Comparison of ENCODE assay signal across 7 cellular contexts in genomic region chr14:105193916-105194782, GRCh38. TPM values are rescaled to one million over a fixed set of nuclear protein-coding genes. Genes with fewer than 3 reads are reported as not detected.
DNase-seq lines count a peak whose midpoint lies in the region; ATAC-seq, FAIRE-seq and TF ChIP-seq lines count a peak whose summit lies in the region.

No MANE protein-coding gene starts in this region.

- intact Hi-C loops in psoas muscle (cut with DNase I) = no loop called here

- no peaks in the 10 kb centered on the region for H3K9me3 Mint-ChIP-seq in activated naive CD4-positive, alpha-beta T cell treated with anti-CD3 and anti-CD28 coated beads, Interleukin-2, amount 10 ng/mL, durations not matched to agents 7 days and 5 days
- no peaks in the 10 kb centered on the region for H3K9me3 Mint-ChIP-seq in HFFc6

- H3K27ac ChIP-seq in psoas muscle = peak overlapping the region; percentile 41

- H3K4me1 Mint-ChIP-seq in activated naive CD4-positive, alpha-beta T cell treated with anti-CD3 and anti-CD28 coated beads, Interleukin-2, amount 10 ng/mL, durations not matched to agents 7 days and 5 days = peaks cover 33% of the 10 kb centered on the region
- H3K4me1 Mint-ChIP-seq in HFFc6 (ENCODE audit: low read depth) = peaks cover 18% of the 10 kb centered on the region; the same call in 1 of the 2 replicates

- H3K27ac Mint-ChIP-seq in activated naive CD4-positive, alpha-beta T cell treated with anti-CD3 and anti-CD28 coated beads, Interleukin-2, amount 10 ng/mL, durations not matched to agents 7 days and 5 days = no peak overlapping the region
- no peak overlapping the region for H3K27ac Mint-ChIP-seq in HFFc6

- no peaks in the 10 kb centered on the region for H3K36me3 ChIP-seq in psoas muscle (ENCODE audit: insufficient read depth in 1 of 2, low read depth in 1 of 2)

- no peak for TF ChIP-seq CTCF in psoas muscle (IDR thresholded peaks at IDR 0.05)
- TF ChIP-seq CTCF in HFFc6 (IDR thresholded peaks at IDR 0.05) = no peak

- WGBS in psoas muscle, 3 donors = 45 to 51% (median 47%) methylated on average over 17 of the region's 17 CpGs

- peaks cover 0 to 29% (median 15%) of the 10 kb centered on the region in 3 donors for H3K27me3 ChIP-seq in psoas muscle (ENCODE audit: insufficient read depth in 3 of 3, low read length in 2 of 3)

- CTCF ChIA-PET in activated naive CD4-positive, alpha-beta T cell treated with anti-CD3 and anti-CD28 coated beads, Interleukin-2, amount 10 ng/mL, durations not matched to agents 7 days and 5 days (lab: Charles Lee) = interaction anchor here (0.9 to 1.5 kb wide), 3 partner anchors 9 to 104 kb away, joined by 3 to 4 read pairs (median 4); no protein-coding TSS in a partner anchor

- H3K4me3 ChIP-seq in psoas muscle = no peak overlapping the region

- no peak for ATAC-seq in psoas muscle

- no peak for TF ChIP-seq POLR2A in GM12892 (IDR thresholded peaks at IDR 0.05; ENCODE audit: low read depth, low read length)

- H3K27me3 Mint-ChIP-seq in activated naive CD4-positive, alpha-beta T cell treated with anti-CD3 and anti-CD28 coated beads, Interleukin-2, amount 10 ng/mL, durations not matched to agents 7 days and 5 days = peaks cover 82% of the 10 kb centered on the region
- H3K27me3 Mint-ChIP-seq in HFFc6 (ENCODE audit: insufficient read depth) = peaks cover 11% of the 10 kb centered on the region

- H3K4me3 Mint-ChIP-seq in activated naive CD4-positive, alpha-beta T cell treated with anti-CD3 and anti-CD28 coated beads, Interleukin-2, amount 10 ng/mL, durations not matched to agents 7 days and 5 days = no peak overlapping the region
- H3K4me3 Mint-ChIP-seq in HFFc6 = no peak overlapping the region

- peaks cover 10% of the 10 kb centered on the region for H3K4me1 ChIP-seq in psoas muscle

- DNase-seq in GM12892 (ENCODE audit: insufficient read length) (no peak), NCI-H2107 (lab: John Stamatoyannopoulos, UW) (peak; percentile 97), psoas muscle (no peak), ecto neural progenitor cell (ENCODE audit: low spot score) (no peak), AG08395 (ENCODE audit: low spot score) (no peak), HFFc6 (no peak)
- peak; percentile 74 for DNase-seq in activated naive CD4-positive, alpha-beta T cell treated with anti-CD3 and anti-CD28 coated beads, Interleukin-2, amount 10 ng/mL, durations not matched to agents 7 days and 5 days

- no peaks in the 10 kb centered on the region for H3K36me3 Mint-ChIP-seq in activated naive CD4-positive, alpha-beta T cell treated with anti-CD3 and anti-CD28 coated beads, Interleukin-2, amount 10 ng/mL, durations not matched to agents 7 days and 5 days
- no peaks in the 10 kb centered on the region for H3K36me3 Mint-ChIP-seq in HFFc6 (ENCODE audit: low read depth)

- FAIRE-seq in GM12892 (lab: Jason Lieb, UNC) = peak; percentile 40

- H3K9me3 ChIP-seq in psoas muscle = no peaks in the 10 kb centered on the region

RNA-seq across cellular contexts. Expression of gene NUDT14, which starts 13.0 kb away (rescaled TPM):
- 2.9 TPM for polyA plus RNA-seq in GM12892 (2012; ENCODE audit: missing spikeins)
- 10 to 100 TPM; 23.3 to 44.5 (median 24.6) TPM for total RNA-seq in psoas muscle
- polyA plus RNA-seq in psoas muscle = 10 to 100 TPM; 14.7 to 45.4 (median 22.3) TPM
- 10 to 100 TPM in 4 of 6 experiments, 1 to 10 TPM in 2; 9.8 to 13.3 (median 11.0) TPM for total RNA-seq in HFFc6 (2021; fragmentation: NEBNext Ultra II Directional; extraction: Animal tissue kit (Norgen Biotek cat#: 25700))

RNA-seq across cellular contexts. Expression of gene JAG2, which starts 25.6 kb away (rescaled TPM):
- polyA plus RNA-seq in GM12892 (2012; ENCODE audit: missing spikeins) = not detected
- 10 to 100 TPM; 18.4 to 34.0 (median 28.2) TPM for total RNA-seq in psoas muscle
- polyA plus RNA-seq in psoas muscle = 10 to 100 TPM; 10.6 to 25.9 (median 10.6) TPM
- total RNA-seq in HFFc6 (2021; fragmentation: NEBNext Ultra II Directional; extraction: Animal tissue kit (Norgen Biotek cat#: 25700)) = under 1 TPM; 0.23 to 0.76 (median 0.42) TPM

RNA-seq across cellular contexts. Expression of gene BTBD6, which starts 54.2 kb away (rescaled TPM):
- polyA plus RNA-seq in GM12892 (2012; ENCODE audit: missing spikeins) = 25.8 TPM
- 10 to 100 TPM; 56.9 to 75.3 (median 69.1) TPM for total RNA-seq in psoas muscle
- 10 to 100 TPM; 48.3 to 79.7 (median 72.2) TPM for polyA plus RNA-seq in psoas muscle
- 10 to 100 TPM; 44.3 to 58.6 (median 53.2) TPM for total RNA-seq in HFFc6 (2021; fragmentation: NEBNext Ultra II Directional; extraction: Animal tissue kit (Norgen Biotek cat#: 25700))

Comparison
In these comparisons a context has a peak if more than half of its experiments do, and no peak if none do; other contexts are left out.
1. DNase-seq: peak in NCI-H2107 (single experiment) and activated naive CD4-positive, alpha-beta T cell treated with anti-CD3 and anti-CD28 coated beads, Interleukin-2, amount 10 ng/mL, durations not matched to agents 7 days and 5 days (single experiment); none in GM12892 (single experiment), psoas muscle (0 of 2), ecto neural progenitor cell (single experiment), AG08395 (single experiment) and HFFc6 (single experiment).
2. RNA of gene JAG2, which starts 25.6 kb away (total RNA-seq): 18.4 to 34.0 TPM in psoas muscle; 0.23 to 0.76 TPM in HFFc6; every median in the first group is over 10 times any median in the second.